Comparison of ENCODE assay signal across 20 cellular contexts in the genomic region with DNA sequence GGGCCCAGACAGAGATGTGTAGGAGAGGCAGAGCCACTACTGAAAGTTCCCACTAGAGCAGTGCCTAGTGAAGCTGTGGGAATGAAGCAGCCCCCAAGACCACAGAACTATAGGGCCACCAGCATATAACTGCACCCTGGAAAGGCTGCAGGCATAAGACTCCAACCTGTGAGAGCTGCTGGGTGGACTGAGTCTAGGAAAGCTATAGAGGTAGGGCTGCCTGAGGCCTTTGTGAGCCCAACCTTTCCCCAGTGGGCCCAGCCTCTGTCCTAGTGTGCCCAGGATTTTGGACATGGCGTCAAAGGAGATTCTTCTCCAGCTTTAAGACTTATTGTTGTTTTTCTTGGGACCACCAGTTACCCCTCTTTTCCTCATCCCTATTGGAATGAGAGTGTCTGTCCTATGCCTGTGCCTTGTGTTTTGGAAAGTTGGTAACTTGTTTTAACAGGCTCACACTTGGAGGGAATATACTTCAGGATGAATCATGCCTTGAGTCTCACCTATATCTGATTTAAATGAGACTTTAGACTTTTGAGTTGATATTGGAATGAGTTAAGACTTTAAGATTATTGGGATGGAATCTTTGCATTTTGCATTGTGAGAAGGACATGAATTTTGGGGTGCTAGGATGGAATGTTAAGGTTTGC. TPM values are rescaled to one million over a fixed set of nuclear protein-coding genes. Genes with fewer than 3 reads are reported as not detected.
A peak's percentile ranks its signal among the peaks of the same experiment; 100 is the strongest.
DNase-seq lines count a peak whose midpoint lies in the region; ATAC-seq, FAIRE-seq and TF ChIP-seq lines count a peak whose summit lies in the region.
"Had no signal": no experiment of that assay in that cellular context is flagged by ENCODE, and none has a peak within 500 bp of the region (broad histone marks: within the 10 kb centered on the region; RNA-seq: fewer than 3 reads in every experiment).

No MANE protein-coding gene starts in this region.

- peak in 3 of 4 donors; percentile 7 to 54 (median 16) for ATAC-seq in heart left ventricle
- no peak for ATAC-seq in left cardiac atrium
- peak; percentile 74 for ATAC-seq in foreskin keratinocyte
- ATAC-seq: GM12878, HCT116 had no signal

- WGBS in heart left ventricle, 4 donors = 91 to 100% (median 100%) methylated on average over 1 of the region's 1 CpG
- 94 to 100% (median 99%) methylated on average over 1 of the region's 1 CpG for WGBS in adrenal gland, 4 donors

- TF ChIP-seq CTCF in heart left ventricle (IDR thresholded peaks at IDR 0.05) (no peak), adrenal gland (IDR thresholded peaks at IDR 0.05) (no peak), foreskin keratinocyte (conservative IDR thresholded peaks at IDR 0.05) (no peak), vagina (IDR thresholded peaks at IDR 0.05) (no peak), D721Med (IDR thresholded peaks at IDR 0.05; ENCODE audit: insufficient read depth, missing control alignments) (no peak)

- no peak for FAIRE-seq in D721Med (lab: Jason Lieb, UNC)
- FAIRE-seq: A204.1, GM12878, GM18507, RCC 7860 had no signal

- H3K9me3 ChIP-seq in heart left ventricle (no peaks in the 10 kb centered on the region), adrenal gland (replicated peaks in 1 of 3) (no peaks in the 10 kb centered on the region), vagina (no peaks in the 10 kb centered on the region)
- H3K9me3 ChIP-seq: Caco-2, SJCRH30 had no signal

- H3K36me3 ChIP-seq in heart left ventricle (no peaks in the 10 kb centered on the region), adrenal gland (replicated peaks in 1 of 2) (no peaks in the 10 kb centered on the region), vagina (no peaks in the 10 kb centered on the region)
- H3K36me3 ChIP-seq: SJCRH30 had no signal

- TF ChIP-seq POLR2A in heart left ventricle (IDR thresholded peaks at IDR 0.05) (no peak), adrenal gland (IDR thresholded peaks at IDR 0.05) (no peak), vagina (IDR thresholded peaks at IDR 0.05) (no peak)

- H3K4me3 ChIP-seq in heart left ventricle (no peak overlapping the region), adrenal gland (no peak overlapping the region), vagina (no peak overlapping the region)
- H3K4me3 ChIP-seq: GM12878, SJCRH30 had no signal

- H3K27ac ChIP-seq in heart left ventricle (no peak overlapping the region), adrenal gland (peak overlapping the region in 4 of 5 donors; percentile 38 to 61 (median 50)), foreskin keratinocyte (peak overlapping the region; percentile 18), vagina (peak overlapping the region; percentile 35)
- H3K27ac ChIP-seq: C4-2B, SJCRH30 had no signal

- H3K4me1 ChIP-seq in heart left ventricle (peaks cover 0 to 41% (median 30%) of the 10 kb centered on the region in 12 donors), adrenal gland (replicated peaks in 1 of 2) (peaks cover 13 to 57% of the 10 kb centered on the region in 2 donors), foreskin keratinocyte (peaks cover 44% of the 10 kb centered on the region), vagina (peaks cover 40% of the 10 kb centered on the region)
- H3K4me1 ChIP-seq: SJCRH30 had no signal

- no peaks in the 10 kb centered on the region for H3K27me3 ChIP-seq in heart left ventricle
- no peaks in the 10 kb centered on the region for H3K27me3 ChIP-seq in adrenal gland
- no peaks in the 10 kb centered on the region for H3K27me3 ChIP-seq in foreskin keratinocyte
- no peaks in the 10 kb centered on the region for H3K27me3 ChIP-seq in vagina
- H3K27me3 ChIP-seq: SJCRH30 had no signal

- intact Hi-C loops in heart left ventricle (cut with DNase I) (loop anchor here in 1 of 10 donors (5.0 kb wide), 1 partner anchor 38 kb away; no protein-coding TSS in a partner anchor), left cardiac atrium (cut with DNase I) (no loop called here), adrenal gland (cut with DNase I) (no loop called here), vagina (cut with DNase I) (no loop called here)

- DNase-seq in heart left ventricle (no peak), left cardiac atrium (no peak), adrenal gland (no peak), foreskin keratinocyte (peak; percentile 27 to 67), vagina (ENCODE audit: extremely low spot score in 2 of 2) (no peak), HPDE6-E6E7 (ENCODE audit: extremely low spot score) (no peak), D721Med (ENCODE audit: insufficient read length, low spot score) (no peak)
- DNase-seq in stimulated activated naive CD4-positive, alpha-beta T cell treated with Interleukin-2 at 50 U/mL for 16 hours (lab: John Stamatoyannopoulos, UW) = no peak
- DNase-seq: Caco-2, NCI-H1417 treated with DMSO at 0.1 percent for 48 hours, NCI-H2029, NCI-H2171 treated with DMSO at 0.1 percent for 48 hours, NCI-H510A, SJCRH30 had no signal

RNA-seq across cellular contexts. Expression of a gene that starts 28.1 kb away (rescaled TPM):
- total RNA-seq in heart left ventricle (100 to 1,000 TPM; 163 to 534 (median 290) TPM), left cardiac atrium (100 to 1,000 TPM; 213 to 259 TPM), adrenal gland (100 to 1,000 TPM in 5 of 8 donors, 10 to 100 TPM in 3; 56.4 to 134 (median 105) TPM), foreskin keratinocyte (79.5 and 85.7 TPM in 2 replicates), vagina (102 TPM)
- polyA plus RNA-seq in heart left ventricle (100 to 1,000 TPM in 1 of 2 donors, 10 to 100 TPM in 1; 96.4 to 157 TPM), adrenal gland (10 to 100 TPM; 18.9 to 68.6 (median 23.0) TPM), foreskin keratinocyte (19.6 and 22.0 TPM in 2 replicates)

Comparison
In these comparisons a context has a peak if more than half of its experiments do, and no peak if none do; other contexts are left out.
1. ATAC-seq: peak in heart left ventricle (3 of 4) and foreskin keratinocyte (single experiment); none in left cardiac atrium (0 of 2).
2. DNase-seq: peak in foreskin keratinocyte (2 of 2); none in heart left ventricle (0 of 5), left cardiac atrium (single experiment), adrenal gland (0 of 7), vagina (0 of 2), HPDE6-E6E7 (single experiment), stimulated activated naive CD4-positive, alpha-beta T cell treated with Interleukin-2 at 50 U/mL for 16 hours (single experiment) and D721Med (single experiment).
3. H3K27ac ChIP-seq: peak in adrenal gland (4 of 5), foreskin keratinocyte (single experiment) and vagina (single experiment); none in heart left ventricle (0 of 12).